In the genomic region with DNA sequence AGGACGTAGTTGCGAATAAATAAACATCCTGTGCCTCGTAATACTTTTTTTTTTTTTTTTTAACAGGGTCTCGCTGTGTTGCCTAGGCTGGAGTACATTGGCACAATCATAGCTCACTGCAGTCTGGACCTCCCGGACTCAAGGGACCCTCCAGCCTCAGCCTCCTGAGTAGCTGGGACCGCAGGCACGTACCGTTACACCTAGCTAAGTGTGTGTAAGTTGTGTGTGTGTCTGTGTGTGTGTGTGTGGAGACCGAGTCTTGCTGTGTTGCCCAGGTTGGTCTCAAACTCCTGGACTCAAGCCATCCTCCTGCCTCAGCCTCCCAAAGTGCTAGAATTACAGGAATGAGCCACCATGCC, we compare ENCODE assay signal across 8 cellular contexts. TPM values are rescaled to one million over a fixed set of nuclear protein-coding genes. Genes with fewer than 3 reads are reported as not detected.
DNase-seq lines count a peak whose midpoint lies in the region; ATAC-seq and TF ChIP-seq lines count a peak whose summit lies in the region.

No MANE protein-coding gene starts in this region.

- intact Hi-C loops in psoas muscle (cut with DNase I), result no loop called here

- H3K79me2 ChIP-seq in SU-DHL-6 (ENCODE audit: insufficient read depth, low read length), result no peaks in the 10 kb centered on the region

- WGBS in psoas muscle, 3 donors, result 20 to 48% (median 32%) methylated on average over 9 of the region's 9 CpGs

- H3F3A ChIP-seq in SU-DHL-6 (ENCODE audit: insufficient read depth), result no peaks in the 10 kb centered on the region

- peak in 3 of 4 donors; percentile 32 to 48 (median 39) for ATAC-seq in psoas muscle
- ATAC-seq in HG03442 (IDR thresholded peaks at IDR 0.05; ENCODE audit: unreplicated experiment), result no peak

- H4K20me1 ChIP-seq in SU-DHL-6 (ENCODE audit: low read depth, low read length), result no peaks in the 10 kb centered on the region

- H3K4me2 ChIP-seq in SU-DHL-6 (ENCODE audit: low read depth, low read length, poor library complexity, severe bottlenecking), result peak overlapping the region; percentile 35

- H3K27ac ChIP-seq in SU-DHL-6 (ENCODE audit: low read depth, low read length) (no peak overlapping the region), psoas muscle (peak overlapping the region; percentile 91)

- no peak overlapping the region for H3K9ac ChIP-seq in SU-DHL-6 (ENCODE audit: low read length)

- no peaks in the 10 kb centered on the region for H3K9me2 ChIP-seq in SU-DHL-6 (replicated peaks; ENCODE audit: insufficient read depth, low read length)

- TF ChIP-seq CTCF in SU-DHL-6 (IDR thresholded peaks at IDR 0.05; ENCODE audit: insufficient read depth, low read length, poor library complexity, severe bottlenecking) (no peak), fibroblast of the aortic adventitia (IDR thresholded peaks at IDR 0.05; ENCODE audit: insufficient read depth, low read length) (no peak), psoas muscle (IDR thresholded peaks at IDR 0.05) (no peak)

- H3K36me3 ChIP-seq in SU-DHL-6 (ENCODE audit: low read length) (no peaks in the 10 kb centered on the region), psoas muscle (ENCODE audit: insufficient read depth in 1 of 2, low read depth in 1 of 2) (no peaks in the 10 kb centered on the region)

- H3K27me3 ChIP-seq in SU-DHL-6 (ENCODE audit: low read length) (no peaks in the 10 kb centered on the region), psoas muscle (ENCODE audit: insufficient read depth in 3 of 3, low read length in 2 of 3) (no peaks in the 10 kb centered on the region)

- DNase-seq in Daoy (ENCODE audit: low read depth), result peak; percentile 9
- no peak for DNase-seq in fibroblast of the aortic adventitia (ENCODE audit: low read depth)
- DNase-seq in psoas muscle, result no peak
- no peak for DNase-seq in SIG-M5 (lab: John Stamatoyannopoulos, UW)
- DNase-seq in NCI-H128 (lab: John Stamatoyannopoulos, UW; ENCODE audit: unreplicated experiment), result no peak
- DNase-seq in NCI-H2171 (lab: John Stamatoyannopoulos, UW), result no peak

- H3K4me3 ChIP-seq in SU-DHL-6 (ENCODE audit: insufficient read depth, low read length, poor library complexity, severe bottlenecking), result peak overlapping the region; percentile 23
- peak overlapping the region; percentile 78 for H3K4me3 ChIP-seq in fibroblast of the aortic adventitia (ENCODE audit: low read depth, low read length)
- peak overlapping the region; percentile 85 for H3K4me3 ChIP-seq in psoas muscle

- H3K4me1 ChIP-seq in psoas muscle, result no peaks in the 10 kb centered on the region

- H3K9me3 ChIP-seq in SU-DHL-6 (ENCODE audit: insufficient read depth, low read length) (no peaks in the 10 kb centered on the region), psoas muscle (no peaks in the 10 kb centered on the region)

- peak overlapping the region; percentile 33 for H2AFZ ChIP-seq in SU-DHL-6 (ENCODE audit: low read depth, low read length, severe bottlenecking)

RNA-seq across cellular contexts. Expression of a gene that starts 0.6 kb away (rescaled TPM):
- 44.2 and 52.6 TPM in 2 replicates for total RNA-seq in Daoy (2014; rRNA removed; shearing (Covaris generic))
- 30.0 and 52.5 TPM in 2 replicates for total RNA-seq in fibroblast of the aortic adventitia (ENCODE audit: low replicate concordance)
- 10 to 100 TPM; 12.1 to 21.9 (median 15.9) TPM for total RNA-seq in psoas muscle
- polyA plus RNA-seq in psoas muscle, result 10 to 100 TPM; 10.8 to 25.2 (median 11.3) TPM

RNA-seq across cellular contexts. Expression of a gene that starts 39.2 kb away (rescaled TPM):
- not detected in 2 replicates for total RNA-seq in Daoy (2014; rRNA removed; shearing (Covaris generic))
- 0.82 TPM in 1 of 2 replicates, not detected in the other for total RNA-seq in fibroblast of the aortic adventitia (ENCODE audit: low replicate concordance)
- total RNA-seq in psoas muscle, result under 1 TPM; 0.30 to 0.50 (median 0.46) TPM
- under 1 TPM in 2 of 3 donors, not detected in 1; 0.43 to 0.48 TPM for polyA plus RNA-seq in psoas muscle

RNA-seq across cellular contexts. Expression of a gene that starts 50.3 kb away (rescaled TPM):
- 0.06 TPM in 1 of 2 replicates, not detected in the other for total RNA-seq in Daoy (2014; rRNA removed; shearing (Covaris generic))
- total RNA-seq in fibroblast of the aortic adventitia (ENCODE audit: low replicate concordance) (not detected in 2 replicates), psoas muscle (10 to 100 TPM in 3 of 4 donors, 1 to 10 TPM in 1; 7.7 to 18.8 (median 11.2) TPM)
- polyA plus RNA-seq in psoas muscle, result 10 to 100 TPM in 2 of 3 donors, under 1 TPM in 1; 0.23 to 24.0 (median 10.8) TPM

Comparison
In these comparisons a context has a peak if more than half of its experiments do, and no peak if none do; other contexts are left out.
1. H3K4me3 ChIP-seq: peak in every context shown above with its lines; median percentile 85 in psoas muscle; 78 in fibroblast of the aortic adventitia; 23 in SU-DHL-6.